9 cellular contexts compared by ENCODE assay signal in the genomic region with DNA sequence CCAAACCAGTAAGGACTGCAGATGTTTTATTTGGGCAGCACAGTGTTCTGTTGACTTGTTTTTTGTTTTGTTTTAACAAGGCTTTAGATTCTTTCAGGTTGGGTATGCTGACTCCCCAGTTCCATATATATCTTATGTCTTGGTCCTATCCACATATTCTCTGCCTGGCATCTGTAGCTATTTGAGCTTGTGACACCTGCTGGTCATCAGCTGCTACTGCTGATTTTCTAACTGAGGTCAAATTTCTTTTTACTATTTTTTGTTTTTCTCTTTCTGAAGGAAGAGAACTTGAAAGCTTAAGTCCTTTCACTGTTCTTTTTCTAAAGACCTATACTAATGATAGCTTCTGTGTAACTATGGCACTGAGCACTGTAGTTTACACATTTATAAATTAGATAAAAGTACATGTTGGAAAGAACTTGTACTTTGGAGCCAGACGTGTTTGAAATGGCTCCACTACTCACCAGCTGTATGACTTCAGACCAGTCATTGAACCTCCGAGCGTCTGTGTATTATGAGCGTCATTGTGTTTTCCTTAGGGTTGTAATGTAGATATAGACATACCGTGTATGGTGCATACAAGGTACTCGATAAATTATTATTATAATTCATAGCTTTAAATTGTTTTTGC.
DNase-seq lines count a peak whose midpoint lies in the region; ATAC-seq and TF ChIP-seq lines count a peak whose summit lies in the region.
"Had no signal": no experiment of that assay in that cellular context is flagged by ENCODE, and none has a peak within 500 bp of the region (broad histone marks: within the 10 kb centered on the region; RNA-seq: fewer than 3 reads in every experiment).

No MANE protein-coding gene starts in this region.

- TF ChIP-seq CTCF in lung (IDR thresholded peaks at IDR 0.05; ENCODE audit: control extremely low read depth, extremely low read depth) = peak; percentile 48

- intact Hi-C loops in activated T-helper 2 cell treated with anti-CD3 and anti-CD28 coated beads, Interferon-gamma antibody, Interleukin-2, Interleukin-4, amounts not matched to agents 10 μg/mL and 5 μg/mL and 100 μg/mL, durations not matched to agents 14 hours and 24 hours and 36 hours (cut with micrococcal nuclease) = loop anchor here (5.0 kb wide), 1 partner anchor 142 kb away; no protein-coding TSS in a partner anchor

- H3K27me3 ChIP-seq in lung (ENCODE audit: control insufficient read depth, insufficient read depth) = no peaks in the 10 kb centered on the region

- H3K27me3 Mint-ChIP-seq in IgD-negative memory B cell = no peaks in the 10 kb centered on the region
- H3K27me3 Mint-ChIP-seq in activated T-helper 2 cell treated with anti-CD3 and anti-CD28 coated beads, Interferon-gamma antibody, Interleukin-2, Interleukin-4, amounts not matched to agents 10 μg/mL and 5 μg/mL and 100 μg/mL, durations not matched to agents 14 hours and 24 hours and 36 hours (ENCODE audit: low read depth) = no peaks in the 10 kb centered on the region

- H3K9me3 ChIP-seq in lung (ENCODE audit: control insufficient read depth in 2 of 2, insufficient read depth in 1 of 2, low read length in 1 of 2) = no peaks in the 10 kb centered on the region

- 79 to 84% methylated on average over 6 of the region's 6 CpGs for whole genome bisulfite sequencing in lung, 2 donors

- peaks cover 0 to 7% of the 10 kb centered on the region in 2 donors for H3K4me1 ChIP-seq in lung (ENCODE audit: control insufficient read depth in 2 of 2, insufficient read depth in 2 of 2, low read length in 2 of 2)

- H3K4me1 Mint-ChIP-seq in IgD-negative memory B cell = peaks cover 17 to 23% (median 21%) of the 10 kb centered on the region in 3 donors
- H3K4me1 Mint-ChIP-seq in activated T-helper 2 cell treated with anti-CD3 and anti-CD28 coated beads, Interferon-gamma antibody, Interleukin-2, Interleukin-4, amounts not matched to agents 10 μg/mL and 5 μg/mL and 100 μg/mL, durations not matched to agents 14 hours and 24 hours and 36 hours (ENCODE audit: low read depth) = peaks cover 6% of the 10 kb centered on the region

- H3K36me3 Mint-ChIP-seq in IgD-negative memory B cell = peaks cover 4% of the 10 kb centered on the region
- peaks cover 52% of the 10 kb centered on the region for H3K36me3 Mint-ChIP-seq in activated T-helper 2 cell treated with anti-CD3 and anti-CD28 coated beads, Interferon-gamma antibody, Interleukin-2, Interleukin-4, amounts not matched to agents 10 μg/mL and 5 μg/mL and 100 μg/mL, durations not matched to agents 14 hours and 24 hours and 36 hours (ENCODE audit: low read depth)

- peak overlapping the region in 2 of 3 donors; percentile 9 to 49 for H3K27ac Mint-ChIP-seq in IgD-negative memory B cell
- H3K27ac Mint-ChIP-seq in activated T-helper 2 cell treated with anti-CD3 and anti-CD28 coated beads, Interferon-gamma antibody, Interleukin-2, Interleukin-4, amounts not matched to agents 10 μg/mL and 5 μg/mL and 100 μg/mL, durations not matched to agents 14 hours and 24 hours and 36 hours = no peak overlapping the region

- no peak for ATAC-seq in lung (ENCODE audit: insufficient read depth, low FRiP score)

- peak; percentile 18 for DNase-seq in stimulated activated CD4-positive, alpha-beta T cell treated with anti-CD3 and anti-CD28 coated beads, Interleukin-15, amount 100 ng/mL, for 24 hours
- no peak for DNase-seq in stimulated activated CD4-positive, alpha-beta T cell treated with anti-CD3 and anti-CD28 coated beads, Interleukin-1b, Interleukin-23, amount 100 ng/mL, for 48 hours
- DNase-seq in RKO (ENCODE audit: low spot score) = peak; percentile 79
- DNase-seq in dermis blood vessel endothelial cell = peak; percentile 84
- no peak for DNase-seq in lung (ENCODE audit: low spot score)
- no peak for DNase-seq in activated effector memory CD4-positive, alpha-beta T cell treated with anti-CD3 and anti-CD28 coated beads, Interleukin-2, amount 50 U/mL, for 16 hours
- DNase-seq in activated T-helper 2 cell treated with anti-CD3 and anti-CD28 coated beads, Interferon-gamma antibody, Interleukin-2, Interleukin-4, amounts not matched to agents 10 μg/mL and 5 μg/mL and 100 μg/mL, durations not matched to agents 14 hours and 24 hours and 36 hours (ENCODE audit: low spot score) = no peak

- H3K9me3 Mint-ChIP-seq in IgD-negative memory B cell = no peaks in the 10 kb centered on the region
- H3K9me3 Mint-ChIP-seq in activated T-helper 2 cell treated with anti-CD3 and anti-CD28 coated beads, Interferon-gamma antibody, Interleukin-2, Interleukin-4, amounts not matched to agents 10 μg/mL and 5 μg/mL and 100 μg/mL, durations not matched to agents 14 hours and 24 hours and 36 hours = no peaks in the 10 kb centered on the region

- no peak overlapping the region for H3K4me3 Mint-ChIP-seq in IgD-negative memory B cell
- H3K4me3 Mint-ChIP-seq in activated T-helper 2 cell treated with anti-CD3 and anti-CD28 coated beads, Interferon-gamma antibody, Interleukin-2, Interleukin-4, amounts not matched to agents 10 μg/mL and 5 μg/mL and 100 μg/mL, durations not matched to agents 14 hours and 24 hours and 36 hours (ENCODE audit: low read depth) = no peak overlapping the region

- peaks cover 10 to 34% of the 10 kb centered on the region in 2 donors for H3K36me3 ChIP-seq in lung (ENCODE audit: control insufficient read depth in 2 of 2, insufficient read depth in 2 of 2, low read length in 2 of 2)

- H3K27ac ChIP-seq in lung (ENCODE audit: low read depth in 1 of 2, low read length in 1 of 2) = no peak overlapping the region
- H3K27ac ChIP-seq: epithelial cell of prostate had no signal

- no peak overlapping the region for H3K4me3 ChIP-seq in lung

Comparison
In these comparisons a context has a peak if more than half of its experiments do, and no peak if none do; other contexts are left out.
1. DNase-seq: peak in stimulated activated CD4-positive, alpha-beta T cell treated with anti-CD3 and anti-CD28 coated beads, Interleukin-15, amount 100 ng/mL, for 24 hours (single experiment), RKO (single experiment) and dermis blood vessel endothelial cell (single experiment); none in stimulated activated CD4-positive, alpha-beta T cell treated with anti-CD3 and anti-CD28 coated beads, Interleukin-1b, Interleukin-23, amount 100 ng/mL, for 48 hours (single experiment), lung (single experiment), activated effector memory CD4-positive, alpha-beta T cell treated with anti-CD3 and anti-CD28 coated beads, Interleukin-2, amount 50 U/mL, for 16 hours (single experiment) and activated T-helper 2 cell treated with anti-CD3 and anti-CD28 coated beads, Interferon-gamma antibody, Interleukin-2, Interleukin-4, amounts not matched to agents 10 μg/mL and 5 μg/mL and 100 μg/mL, durations not matched to agents 14 hours and 24 hours and 36 hours (single experiment).